8 cellular contexts compared by ENCODE assay signal in genomic region chr1:45014403-45015028, GRCh38. TPM values are rescaled to one million over a fixed set of nuclear protein-coding genes. Genes with fewer than 3 reads are reported as not detected.
A peak's percentile ranks its signal among the peaks of the same experiment; 100 is the strongest.
DNase-seq lines count a peak whose midpoint lies in the region; ATAC-seq, FAIRE-seq and TF ChIP-seq lines count a peak whose summit lies in the region.

No MANE protein-coding gene starts in this region.

- H3K36me3 ChIP-seq in psoas muscle (ENCODE audit: insufficient read depth in 1 of 2, low read depth in 1 of 2): peaks cover 0 to 34% of the 10 kb centered on the region in 2 donors

- H3K9me3 ChIP-seq in psoas muscle: no peaks in the 10 kb centered on the region

- peak; percentile 93 for DNase-seq in G401 (ENCODE audit: low spot score)
- DNase-seq in NCI-H1092 treated with DMSO at 0.1 percent for 48 hours (lab: John Stamatoyannopoulos, UW): peak; percentile 80
- DNase-seq in SKM-1 treated with dmso at 0.1 percent for 144 hours (lab: John Stamatoyannopoulos, UW; ENCODE audit: unreplicated experiment): peak; percentile 56
- DNase-seq in activated naive CD4-positive, alpha-beta T cell treated with anti-CD3 and anti-CD28 coated beads, Interleukin-2, amount 50 U/mL, for 72 hours (ENCODE audit: low spot score in 2 of 2): peak; percentile 72 to 81
- DNase-seq in Right ventricle myocardium superior: peak; percentile 79
- DNase-seq in psoas muscle: peak; percentile 69 to 85
- peak; percentile 83 for DNase-seq in urothelium cell line (ENCODE audit: low spot score)

- H3K27me3 ChIP-seq in psoas muscle (ENCODE audit: insufficient read depth in 3 of 3, low read length in 2 of 3): no peaks in the 10 kb centered on the region

- peaks cover 24% of the 10 kb centered on the region for H3K4me1 ChIP-seq in psoas muscle

- FAIRE-seq in urothelium cell line (lab: Jason Lieb, UNC): peak; percentile 44

- peak overlapping the region; percentile 49 to 89 for H3K27ac Mint-ChIP-seq in activated naive CD4-positive, alpha-beta T cell treated with anti-CD3 and anti-CD28 coated beads, Interleukin-2, amount 50 U/mL, for 72 hours

- TF ChIP-seq CTCF in psoas muscle (IDR thresholded peaks at IDR 0.05): peak; percentile 88

- H3K4me3 ChIP-seq in psoas muscle: no peak overlapping the region

- H3K9me3 Mint-ChIP-seq in activated naive CD4-positive, alpha-beta T cell treated with anti-CD3 and anti-CD28 coated beads, Interleukin-2, amount 50 U/mL, for 72 hours: no peaks in the 10 kb centered on the region

- in situ Hi-C loops in G401 (cut with HindIII; ENCODE audit: low sequenced_read_pairs): no loop called here

- intact Hi-C loops in Right ventricle myocardium superior (cut with DNase I): loop anchor here (2.0 to 5.0 kb wide), 3 partner anchors 177 to 286 kb away; partner anchors contain the start of gene BEST4
- intact Hi-C loops in psoas muscle (cut with DNase I): loop anchor here (1.0 to 10.0 kb wide), 5 partner anchors 286 to 560 kb away; partner anchors contain the start of gene TESK2 (in 1 of the 2)

- H3K36me3 Mint-ChIP-seq in activated naive CD4-positive, alpha-beta T cell treated with anti-CD3 and anti-CD28 coated beads, Interleukin-2, amount 50 U/mL, for 72 hours: peaks cover 12% of the 10 kb centered on the region in 2 donors

- 22 to 40% (median 24%) methylated on average over 6 of the region's 6 CpGs for WGBS in psoas muscle, 3 donors

- peak overlapping the region; percentile 1 for H3K27ac ChIP-seq in psoas muscle

- peak in 1 of 2 donors; percentile 14 for ATAC-seq in activated naive CD4-positive, alpha-beta T cell treated with anti-CD3 and anti-CD28 coated beads, Interleukin-2, amount 50 U/mL, for 72 hours
- peak; percentile 35 for ATAC-seq in Right ventricle myocardium superior (ENCODE audit: poor library complexity)
- peak; percentile 32 to 51 (median 39) for ATAC-seq in psoas muscle
- ATAC-seq in GM18858 (IDR thresholded peaks at IDR 0.05; ENCODE audit: unreplicated experiment): no peak

RNA-seq across cellular contexts. Expression of gene UROD, which starts 2.5 kb away (rescaled TPM):
- 177 and 190 TPM in 2 replicates for total RNA-seq in G401 (2014; rRNA removed; shearing (Covaris generic))
- total RNA-seq in activated naive CD4-positive, alpha-beta T cell treated with anti-CD3 and anti-CD28 coated beads, Interleukin-2, amount 50 U/mL, for 72 hours: 100 to 1,000 TPM; 149 to 176 TPM
- total RNA-seq in Right ventricle myocardium superior (73.4 TPM), psoas muscle (10 to 100 TPM; 50.4 to 79.6 (median 66.6) TPM)
- 10 to 100 TPM; 51.2 to 77.6 (median 57.2) TPM for polyA plus RNA-seq in psoas muscle

RNA-seq across cellular contexts. Expression of gene HECTD3, which starts 3.4 kb away (rescaled TPM):
- total RNA-seq in G401 (2014; rRNA removed; shearing (Covaris generic)): 10.9 and 18.5 TPM in 2 replicates
- 10 to 100 TPM; 23.9 to 24.3 TPM for total RNA-seq in activated naive CD4-positive, alpha-beta T cell treated with anti-CD3 and anti-CD28 coated beads, Interleukin-2, amount 50 U/mL, for 72 hours
- total RNA-seq in Right ventricle myocardium superior (22.3 TPM), psoas muscle (10 to 100 TPM; 34.0 to 55.3 (median 43.9) TPM)
- polyA plus RNA-seq in psoas muscle: 10 to 100 TPM; 35.1 to 42.2 (median 36.3) TPM

RNA-seq across cellular contexts. Expression of gene EIF2B3, which starts 28.1 kb away (rescaled TPM):
- 32.3 and 35.5 TPM in 2 replicates for total RNA-seq in G401 (2014; rRNA removed; shearing (Covaris generic))
- total RNA-seq in activated naive CD4-positive, alpha-beta T cell treated with anti-CD3 and anti-CD28 coated beads, Interleukin-2, amount 50 U/mL, for 72 hours: 10 to 100 TPM; 35.8 to 43.4 TPM
- total RNA-seq in Right ventricle myocardium superior: 45.0 TPM
- 10 to 100 TPM; 40.3 to 52.3 (median 45.3) TPM for total RNA-seq in psoas muscle
- polyA plus RNA-seq in psoas muscle: 10 to 100 TPM; 36.9 to 52.7 (median 43.3) TPM
